27 cellular contexts compared by ENCODE assay signal in genomic region chr1:2438641-2439040, GRCh38. TPM values are rescaled to one million over a fixed set of nuclear protein-coding genes. Genes with fewer than 3 reads are reported as not detected.
"Had no signal": no experiment of that assay in that cellular context is flagged by ENCODE, and none has a peak within 500 bp of the region (broad histone marks: within the 10 kb centered on the region; RNA-seq: fewer than 3 reads in every experiment).

No MANE protein-coding gene starts in this region.

- DNase-seq: activated CD4-positive, alpha-beta memory T cell treated with anti-CD3 and anti-CD28 coated beads, Interleukin-2, amount 10 ng/mL, durations not matched to agents 7 days and 5 days; activated CD4-positive, alpha-beta T cell treated with anti-CD3 and anti-CD28 coated beads for 1 hour; activated CD4-positive, alpha-beta T cell treated with anti-CD3 and anti-CD28 coated beads for 36 hours; activated CD4-positive, alpha-beta T cell treated with anti-CD3 and anti-CD28 coated beads for 48 hours; activated CD4-positive, alpha-beta T cell treated with anti-CD3 and anti-CD28 coated beads, Interleukin-2, amount 10 ng/mL, durations not matched to agents 7 days and 5 days; activated CD4-positive, alpha-beta T cell treated with anti-CD3 and anti-CD28 coated beads, Interleukin-2, amount 50 U/mL, for 48 hours; activated CD4-positive, CD25-positive, alpha-beta regulatory T cell; activated CD8-positive, alpha-beta memory T cell treated with anti-CD3 and anti-CD28 coated beads for 24 hours; activated CD8-positive, alpha-beta memory T cell treated with anti-CD3 and anti-CD28 coated beads, Interleukin-2, amount 10 ng/mL, durations not matched to agents 7 days and 5 days; activated CD8-positive, alpha-beta memory T cell treated with anti-CD3 and anti-CD28 coated beads, Interleukin-2, amount 50 U/mL, for 48 hours; activated CD8-positive, alpha-beta T cell treated with anti-CD3 and anti-CD28 coated beads, Interleukin-2, amount 10 ng/mL, durations not matched to agents 7 days and 5 days; activated effector memory CD4-positive, alpha-beta T cell treated with Interleukin-2 at 50 U/mL for 16 hours; activated gamma-delta T cell treated with Interleukin-2 at 50 U/mL for 16 hours; activated naive CD4-positive, alpha-beta T cell; activated naive CD4-positive, alpha-beta T cell treated with anti-CD3 and anti-CD28 coated beads for 36 hours; activated naive CD4-positive, alpha-beta T cell treated with anti-CD3 and anti-CD28 coated beads, Interleukin-2, amount 50 U/mL, for 16 hours; activated naive CD8-positive, alpha-beta T cell treated with anti-CD3 and anti-CD28 coated beads for 36 hours; activated T-cell treated with anti-CD3 and anti-CD28 coated beads, Interleukin-2, amount 50 U/mL, for 24 hours; activated T-cell treated with anti-CD3 and anti-CD28 coated beads, Interleukin-2, amount 50 U/mL, for 48 hours; adrenal gland; amniotic stem cell; T-helper 1 cell; T-helper 2 cell; T-helper 9 cell; WERI-Rb-1 had no signal

- H3K27ac ChIP-seq: adrenal gland, ascending aorta, cardiac muscle cell had no signal

- H3K9me3 ChIP-seq: adrenal gland, ascending aorta had no signal

- H3K4me3 ChIP-seq: adrenal gland, ascending aorta, cardiac muscle cell had no signal

- H3K36me3 ChIP-seq: adrenal gland, ascending aorta, cardiac muscle cell, WERI-Rb-1 had no signal

- H3K4me1 ChIP-seq: adrenal gland, ascending aorta had no signal

RNA-seq across cellular contexts. Expression of gene PLCH2, which starts 37.4 kb away (rescaled TPM):
- total RNA-seq: ascending aorta had no signal
